ENCODE assay signal across 9 cellular contexts in the genomic region with DNA sequence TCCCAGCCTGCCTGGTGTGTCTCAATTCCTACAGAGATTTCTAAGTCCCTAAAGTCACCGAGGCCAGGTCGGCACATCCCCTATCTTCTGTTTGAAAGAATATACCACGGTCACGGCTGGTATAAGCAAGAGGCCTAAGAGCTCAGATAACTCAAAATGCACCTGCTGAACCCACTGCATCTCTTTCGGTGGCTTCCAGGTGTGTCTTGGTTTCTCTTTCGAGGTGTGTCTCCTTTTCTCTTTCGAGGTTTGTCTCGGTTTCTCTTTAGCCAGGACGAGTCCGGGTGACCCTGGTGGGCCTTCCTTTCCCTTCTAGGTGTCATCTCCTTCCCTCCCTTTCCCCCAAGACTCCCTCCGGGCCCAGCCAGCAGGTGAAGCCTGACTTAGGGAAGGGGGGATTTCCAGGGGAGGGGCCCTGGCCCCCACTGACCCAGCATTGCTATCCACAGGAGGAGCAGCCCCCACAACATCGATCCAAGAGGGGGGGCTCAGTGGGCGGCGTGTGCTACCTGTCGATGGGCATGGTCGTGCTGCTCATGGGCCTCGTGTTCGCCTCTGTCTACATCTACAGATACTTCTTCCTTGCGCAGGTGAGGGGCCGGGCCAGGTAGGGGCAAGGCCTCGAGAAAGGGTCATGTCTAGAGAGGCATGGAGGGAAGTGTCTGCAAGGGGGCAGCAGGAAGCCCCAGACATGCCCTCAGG.
A peak's percentile ranks its signal among the peaks of the same experiment; 100 is the strongest.
DNase-seq lines count a peak whose midpoint lies in the region; ATAC-seq lines count a peak whose summit lies in the region.
"Had no signal": no experiment of that assay in that cellular context is flagged by ENCODE, and none has a peak within 500 bp of the region (broad histone marks: within the 10 kb centered on the region; RNA-seq: fewer than 3 reads in every experiment).

No MANE protein-coding gene starts in this region.

- peaks cover 54% of the 10 kb centered on the region for H3K4me1 Mint-ChIP-seq in memory B cell

- no peaks in the 10 kb centered on the region for H3K27me3 Mint-ChIP-seq in memory B cell

- peak overlapping the region; percentile 90 for H3K27ac Mint-ChIP-seq in memory B cell

- H3K27ac ChIP-seq in substantia nigra (ENCODE audit: low read depth, low read length, poor library complexity, severe bottlenecking), result no peak overlapping the region
- H3K27ac ChIP-seq: ascending aorta had no signal

- DNase-seq in memory B cell (ENCODE audit: low spot score in 2 of 2) (peak; percentile 50 to 66), HPDE6-E6E7 (ENCODE audit: extremely low spot score) (no peak), DMS53 treated with DMSO at 0.1 percent for 48 hours (lab: John Stamatoyannopoulos, UW; ENCODE audit: unreplicated experiment) (no peak), substantia nigra (lab: John Stamatoyannopoulos, UW) (no peak)
- no peak for DNase-seq in stimulated activated CD4-positive, alpha-beta T cell treated with anti-CD3 and anti-CD28 coated beads, Interleukin-4, amount 100 ng/mL, for 24 hours

- ATAC-seq in GM18502 (IDR thresholded peaks at IDR 0.05; ENCODE audit: poor library complexity, unreplicated experiment), result peak; percentile 70
- ATAC-seq in GM21390 (IDR thresholded peaks at IDR 0.05; ENCODE audit: unreplicated experiment), result peak; percentile 67
- ATAC-seq in HG03432 (IDR thresholded peaks at IDR 0.05; ENCODE audit: unreplicated experiment), result peak; percentile 72
- ATAC-seq in memory B cell (ENCODE audit: low read depth), result peak; percentile 69

- peak overlapping the region; percentile 70 for H3K4me3 Mint-ChIP-seq in memory B cell

- H3K36me3 Mint-ChIP-seq in memory B cell, result peaks cover 7% of the 10 kb centered on the region

- no peaks in the 10 kb centered on the region for H3K9me3 Mint-ChIP-seq in memory B cell

Comparison
In these comparisons a context has a peak if more than half of its experiments do, and no peak if none do; other contexts are left out.
1. DNase-seq: peak in memory B cell (2 of 2); none in HPDE6-E6E7 (single experiment), stimulated activated CD4-positive, alpha-beta T cell treated with anti-CD3 and anti-CD28 coated beads, Interleukin-4, amount 100 ng/mL, for 24 hours (single experiment), DMS53 treated with DMSO at 0.1 percent for 48 hours (single experiment) and substantia nigra (0 of 49).
2. Peak in every context shown above with its lines, with median percentiles within 50 percentile points of each other: ATAC-seq.